ENCODE assay signal across 8 cellular contexts in the genomic region with DNA sequence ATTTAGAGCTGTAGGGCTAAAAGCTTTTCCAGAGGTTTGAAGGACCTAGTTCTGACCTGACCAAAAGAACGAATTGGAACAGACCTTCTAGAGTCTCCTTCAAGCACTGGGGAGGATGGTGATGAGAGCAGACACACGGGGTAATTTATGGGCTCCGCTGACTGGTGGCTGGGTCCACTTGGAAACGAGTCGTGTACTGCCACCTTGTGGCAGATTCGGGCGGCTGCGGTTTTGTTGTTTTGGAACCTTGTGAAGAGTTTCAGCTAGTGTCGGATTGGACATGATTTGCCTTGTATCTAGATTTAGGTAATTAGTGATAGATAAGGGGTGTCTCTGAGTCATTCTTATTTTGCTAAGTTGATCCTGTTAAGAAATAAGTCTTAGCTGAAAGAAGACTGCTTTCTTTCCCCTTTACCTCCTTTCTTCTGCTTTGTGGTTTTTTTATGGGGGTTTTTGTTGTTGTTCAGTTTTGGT.
DNase-seq lines count a peak whose midpoint lies in the region; ATAC-seq and TF ChIP-seq lines count a peak whose summit lies in the region.

No MANE protein-coding gene starts in this region.

- WGBS in heart left ventricle, 4 donors, result 7 to 12% (median 11%) methylated on average over 9 of the region's 9 CpGs
- 5 to 13% (median 6%) methylated on average over 9 of the region's 9 CpGs for WGBS in psoas muscle, 3 donors

- H3K27ac ChIP-seq in heart left ventricle, result no peak overlapping the region
- H3K27ac ChIP-seq in psoas muscle, result no peak overlapping the region
- H3K27ac ChIP-seq in vagina, result no peak overlapping the region

- no peak overlapping the region for H3K27ac Mint-ChIP-seq in T-cell
- peak overlapping the region; percentile 19 for H3K27ac Mint-ChIP-seq in activated naive CD8-positive, alpha-beta T cell treated with anti-CD3 and anti-CD28 coated beads, Interleukin-2, amount 50 U/mL, for 24 hours

- H3K4me3 Mint-ChIP-seq in T-cell, result no peak overlapping the region
- H3K4me3 Mint-ChIP-seq in activated naive CD8-positive, alpha-beta T cell treated with anti-CD3 and anti-CD28 coated beads, Interleukin-2, amount 50 U/mL, for 24 hours, result no peak overlapping the region

- TF ChIP-seq CTCF in GM12872 (IDR thresholded peaks at IDR 0.05; ENCODE audit: insufficient read depth, low read depth, low read length) (peak; percentile 88), heart left ventricle (IDR thresholded peaks at IDR 0.05) (peak; percentile 76 to 91 (median 84)), psoas muscle (IDR thresholded peaks at IDR 0.05) (peak; percentile 86), vagina (IDR thresholded peaks at IDR 0.05) (peak; percentile 54 to 81 (median 57))

- intact Hi-C loops in heart left ventricle (cut with DNase I), result loop anchor here (1.0 to 5.0 kb wide), 4 partner anchors 180 to 419 kb away; no protein-coding TSS in a partner anchor
- intact Hi-C loops in psoas muscle (cut with DNase I), result loop anchor here (1.0 to 10.0 kb wide), 4 partner anchors 93 to 445 kb away; no protein-coding TSS in a partner anchor
- intact Hi-C loops in vagina (cut with DNase I), result no loop called here

- POLR2A ChIA-PET in T-cell (lab: Charles Lee), result interaction anchor here (0.5 to 0.6 kb wide), 2 partner anchors 315 to 441 kb away, joined by 3 to 8 read pairs; no protein-coding TSS in a partner anchor

- H3K36me3 ChIP-seq in heart left ventricle (peaks cover 0 to 48% (median 15%) of the 10 kb centered on the region in 9 donors), psoas muscle (ENCODE audit: insufficient read depth in 1 of 2, low read depth in 1 of 2) (peaks cover 0 to 18% of the 10 kb centered on the region in 2 donors), vagina (peaks cover 0 to 4% of the 10 kb centered on the region in 2 donors)

- no peak overlapping the region for H3K4me3 ChIP-seq in heart left ventricle
- H3K4me3 ChIP-seq in psoas muscle, result no peak overlapping the region
- no peak overlapping the region for H3K4me3 ChIP-seq in vagina

- DNase-seq in NCI-H1436 treated with DMSO at 0.1 percent for 48 hours (lab: John Stamatoyannopoulos, UW), result peak; percentile 83
- peak; percentile 54 to 81 (median 74) for DNase-seq in T-cell
- peak; percentile 78 for DNase-seq in activated naive CD8-positive, alpha-beta T cell treated with anti-CD3 and anti-CD28 coated beads, Interleukin-2, amount 50 U/mL, for 24 hours
- peak; percentile 64 to 82 (median 72) for DNase-seq in heart left ventricle
- peak; percentile 75 to 85 for DNase-seq in psoas muscle
- DNase-seq in vagina (ENCODE audit: extremely low spot score in 2 of 2), result no peak

- peaks cover 12 to 18% (median 14%) of the 10 kb centered on the region in 3 donors for H3K4me1 Mint-ChIP-seq in T-cell
- H3K4me1 Mint-ChIP-seq in activated naive CD8-positive, alpha-beta T cell treated with anti-CD3 and anti-CD28 coated beads, Interleukin-2, amount 50 U/mL, for 24 hours, result peaks cover 12% of the 10 kb centered on the region

- H3K27me3 Mint-ChIP-seq in T-cell, result no peaks in the 10 kb centered on the region
- H3K27me3 Mint-ChIP-seq in activated naive CD8-positive, alpha-beta T cell treated with anti-CD3 and anti-CD28 coated beads, Interleukin-2, amount 50 U/mL, for 24 hours, result no peaks in the 10 kb centered on the region

- TF ChIP-seq POLR2A in heart left ventricle (IDR thresholded peaks at IDR 0.05), result no peak
- TF ChIP-seq POLR2A in vagina (IDR thresholded peaks at IDR 0.05), result no peak

- H3K27me3 ChIP-seq in heart left ventricle, result no peaks in the 10 kb centered on the region
- H3K27me3 ChIP-seq in psoas muscle (ENCODE audit: insufficient read depth in 3 of 3, low read length in 2 of 3), result no peaks in the 10 kb centered on the region
- no peaks in the 10 kb centered on the region for H3K27me3 ChIP-seq in vagina

- H3K9me3 ChIP-seq in heart left ventricle, result no peaks in the 10 kb centered on the region
- no peaks in the 10 kb centered on the region for H3K9me3 ChIP-seq in psoas muscle
- H3K9me3 ChIP-seq in vagina, result no peaks in the 10 kb centered on the region

- no peaks in the 10 kb centered on the region for H3K4me1 ChIP-seq in heart left ventricle
- no peaks in the 10 kb centered on the region for H3K4me1 ChIP-seq in psoas muscle
- H3K4me1 ChIP-seq in vagina, result no peaks in the 10 kb centered on the region

- CTCF ChIA-PET in T-cell (lab: Charles Lee), result interaction anchor here (0.6 to 2.0 kb wide), 16 partner anchors 9 to 447 kb away, joined by 3 to 10 read pairs (median 4); no protein-coding TSS in a partner anchor

- H3K9me3 Mint-ChIP-seq in T-cell, result no peaks in the 10 kb centered on the region
- H3K9me3 Mint-ChIP-seq in activated naive CD8-positive, alpha-beta T cell treated with anti-CD3 and anti-CD28 coated beads, Interleukin-2, amount 50 U/mL, for 24 hours, result no peaks in the 10 kb centered on the region

- ATAC-seq in T-cell (replicated peaks in 1 of 4) (peak; percentile 66 to 83 (median 78)), heart left ventricle (peak in 3 of 4 donors; percentile 60 to 75 (median 70)), psoas muscle (peak; percentile 83 to 96 (median 92)), HG02840 (IDR thresholded peaks at IDR 0.05; ENCODE audit: low FRiP score, unreplicated experiment) (no peak)
- ATAC-seq in activated naive CD8-positive, alpha-beta T cell treated with anti-CD3 and anti-CD28 coated beads, Interleukin-2, amount 50 U/mL, for 24 hours, result peak; percentile 82

- H3K36me3 Mint-ChIP-seq in T-cell, result peaks cover 29% of the 10 kb centered on the region
- H3K36me3 Mint-ChIP-seq in activated naive CD8-positive, alpha-beta T cell treated with anti-CD3 and anti-CD28 coated beads, Interleukin-2, amount 50 U/mL, for 24 hours (ENCODE audit: low read depth), result peaks cover 21% of the 10 kb centered on the region

Comparison
In these comparisons a context has a peak if more than half of its experiments do, and no peak if none do; other contexts are left out.
1. DNase-seq: peak in NCI-H1436 treated with DMSO at 0.1 percent for 48 hours (single experiment), T-cell (34 of 34), activated naive CD8-positive, alpha-beta T cell treated with anti-CD3 and anti-CD28 coated beads, Interleukin-2, amount 50 U/mL, for 24 hours (single experiment), heart left ventricle (5 of 5) and psoas muscle (2 of 2); none in vagina (0 of 2).
2. Peak in every context shown above with its lines, with median percentiles within 50 percentile points of each other: CTCF ChIP-seq.